Comparison of ENCODE assay signal across 1 cellular context in the genomic region with DNA sequence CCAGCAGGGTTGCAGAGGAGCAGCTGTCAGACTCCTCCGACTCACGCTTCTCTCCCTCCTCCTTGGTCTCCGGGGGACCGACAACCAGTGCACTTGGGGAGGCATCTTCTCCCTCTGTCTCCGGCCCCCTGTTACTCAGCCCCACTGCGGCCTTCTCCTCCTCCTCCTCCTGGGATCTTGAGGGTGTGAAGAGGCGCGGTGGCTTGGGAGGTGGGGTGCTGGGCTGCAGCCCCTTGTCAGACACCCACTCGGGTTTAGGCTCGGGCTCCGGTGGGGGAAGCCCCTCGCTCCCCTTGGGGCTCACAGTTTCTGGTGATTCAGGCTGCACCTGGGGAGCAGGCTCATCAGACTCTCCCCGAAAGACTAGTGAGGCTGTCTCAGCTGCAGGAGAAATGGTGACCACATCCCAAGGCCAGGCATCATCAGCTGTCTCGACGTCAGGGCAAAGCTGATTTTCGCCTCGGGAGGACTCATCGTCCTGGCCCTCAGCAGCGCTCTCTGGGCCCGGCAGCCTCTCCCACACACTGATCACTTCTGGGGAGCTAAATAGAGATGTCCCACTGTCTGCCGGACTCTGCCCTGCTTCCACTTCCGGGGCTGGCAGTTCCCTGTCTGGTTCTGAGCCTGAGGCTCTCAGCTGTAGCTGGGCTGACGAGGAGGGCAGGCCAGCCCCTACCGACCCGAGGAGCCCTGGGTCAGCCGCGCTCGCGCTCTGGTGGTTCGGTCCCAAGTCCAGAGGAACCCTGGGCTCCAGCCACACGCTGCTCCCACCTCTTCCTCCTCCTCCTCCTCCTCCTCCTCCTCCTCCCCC.
TF ChIP-seq lines count a peak whose summit lies in the region.

No MANE protein-coding gene starts in this region.

TF ChIP-seq in H1, 55 proteins besides CTCF, POLR2A, EP300 and RAD21:
- TF ChIP-seq TEAD4 (IDR thresholded peaks at IDR 0.05; ENCODE audit: low read depth, low read length) (no peak), CBX5 (IDR thresholded peaks at IDR 0.05; ENCODE audit: low read depth, low read length) (no peak), NANOG (IDR thresholded peaks at IDR 0.05; ENCODE audit: insufficient read depth, low read depth, low read length, poor library complexity, severe bottlenecking) (no peak), GABPA (IDR thresholded peaks at IDR 0.05; ENCODE audit: borderline replicate concordance, insufficient read depth, low read length) (no peak), BACH1 (IDR thresholded peaks at IDR 0.05; ENCODE audit: low read length) (no peak)
- TF ChIP-seq, protein P1, sequence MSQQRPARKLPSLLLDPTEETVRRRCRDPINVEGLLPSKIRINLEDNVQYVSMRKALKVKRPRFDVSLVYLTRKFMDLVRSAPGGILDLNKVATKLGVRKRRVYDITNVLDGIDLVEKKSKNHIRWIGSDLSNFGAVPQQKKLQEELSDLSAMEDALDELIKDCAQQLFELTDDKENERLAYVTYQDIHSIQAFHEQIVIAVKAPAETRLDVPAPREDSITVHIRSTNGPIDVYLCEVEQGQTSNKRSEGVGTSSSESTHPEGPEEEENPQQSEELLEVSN (IDR thresholded peaks at IDR 0.05): no peak
